Comparison of ENCODE assay signal across 1 cellular context in the genomic region with DNA sequence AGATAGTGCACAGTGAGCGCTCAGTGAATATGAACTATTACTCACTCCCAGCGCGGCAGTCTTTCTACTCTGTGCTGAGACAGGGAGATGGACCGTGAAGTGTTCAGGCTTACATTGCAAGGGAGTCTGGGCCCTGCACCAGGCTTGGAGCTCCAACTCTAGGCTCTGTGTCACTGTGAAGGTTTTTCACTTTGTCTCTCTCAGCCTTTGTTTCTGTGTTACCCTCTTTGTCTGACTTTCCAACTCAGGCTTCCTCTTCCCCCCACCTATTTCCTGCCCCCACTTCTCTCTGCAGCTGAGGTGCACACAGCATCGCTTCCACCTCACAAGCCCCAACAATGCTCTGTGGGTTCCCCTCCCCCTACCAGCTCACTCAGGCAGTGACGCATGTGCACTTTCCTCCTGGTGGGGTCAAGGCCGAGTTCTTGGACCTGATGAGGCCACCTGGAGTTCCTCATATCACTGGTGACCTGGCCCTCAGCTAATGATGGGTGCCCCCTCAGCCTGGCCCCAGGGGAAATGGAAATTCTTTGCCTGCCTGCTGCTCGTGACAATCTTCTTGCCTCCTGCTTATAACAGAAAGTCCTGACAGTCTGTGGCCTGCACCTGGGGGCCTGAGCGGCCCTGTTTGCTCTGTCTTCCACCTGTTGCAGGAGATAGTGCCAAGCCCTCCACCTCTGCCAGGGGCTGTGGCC.
A peak's percentile ranks its signal among the peaks of the same experiment; 100 is the strongest.
TF ChIP-seq lines count a peak whose summit lies in the region.

No MANE protein-coding gene starts in this region.

TF ChIP-seq in endothelial cell of umbilical vein, 7 proteins besides CTCF, POLR2A, EP300 and RAD21:
- peak; percentile 41 for TF ChIP-seq GATA2 (IDR thresholded peaks at IDR 0.05; ENCODE audit: insufficient read depth, insufficient read length, low read depth, low read length)
- peak; percentile 81 for TF ChIP-seq POLR2AphosphoS5 (IDR thresholded peaks at IDR 0.05; ENCODE audit: insufficient read depth, low read depth, low read length)
- TF ChIP-seq MYC (IDR thresholded peaks at IDR 0.05; ENCODE audit: low read depth, low read length), result peak; percentile 50
- TF ChIP-seq EZH2 (IDR thresholded peaks at IDR 0.05; ENCODE audit: borderline replicate concordance, low read depth, low read length, severe bottlenecking), result no peak
- peak; percentile 49 for TF ChIP-seq JUN (IDR thresholded peaks at IDR 0.05; ENCODE audit: borderline replicate concordance, insufficient read depth, insufficient read length, low read depth)
- TF ChIP-seq MAX (IDR thresholded peaks at IDR 0.05; ENCODE audit: insufficient read depth, insufficient read length), result peak; percentile 64
- peak; percentile 81 for TF ChIP-seq FOS (IDR thresholded peaks at IDR 0.05; ENCODE audit: borderline replicate concordance, insufficient read depth, low read length)
